28 cellular contexts compared by ENCODE assay signal in genomic region chr14:51622376-51622775, GRCh38.
"Had no signal": no experiment of that assay in that cellular context is flagged by ENCODE, and none has a peak within 500 bp of the region (broad histone marks: within the 10 kb centered on the region; RNA-seq: fewer than 3 reads in every experiment).

No MANE protein-coding gene starts in this region.

- H3K9me3 ChIP-seq: gastrocnemius medialis, heart right ventricle had no signal

- H3K4me1 Mint-ChIP-seq: activated CD4-positive, alpha-beta T cell treated with anti-CD3 and anti-CD28 coated beads, Interleukin-2, amount 10 ng/mL, durations not matched to agents 24 days and 14 days; activated T-helper 17 cell treated with anti-CD3 and anti-CD28 coated beads, Interleukin-2, amount 50 U/mL, for 72 hours had no signal

- DNase-seq: activated CD4-positive, alpha-beta memory T cell treated with anti-CD3 and anti-CD28 coated beads for 36 hours; activated CD4-positive, alpha-beta T cell treated with anti-CD3 and anti-CD28 coated beads for 36 hours; activated CD4-positive, alpha-beta T cell treated with anti-CD3 and anti-CD28 coated beads, Interleukin-2, amount 10 ng/mL, durations not matched to agents 24 days and 14 days; activated CD4-positive, CD25-positive, alpha-beta regulatory T cell; activated CD4-positive, CD25-positive, alpha-beta regulatory T cell treated with anti-CD3 and anti-CD28 coated beads, Interleukin-2, amount 50 U/mL, for 72 hours; activated CD8-positive, alpha-beta memory T cell treated with anti-CD3 and anti-CD28 coated beads, Interleukin-2, amount 50 U/mL, for 48 hours; activated effector memory CD4-positive, alpha-beta T cell treated with Interleukin-2 at 50 U/mL for 16 hours; activated gamma-delta T cell treated with Interleukin-2 at 50 U/mL for 16 hours; activated naive CD4-positive, alpha-beta T cell treated with anti-CD3 and anti-CD28 coated beads, Interleukin-2, amount 50 U/mL, for 16 hours; activated naive CD4-positive, alpha-beta T cell treated with Interleukin-2 at 50 U/mL for 16 hours; activated T-cell treated with anti-CD3 and anti-CD28 coated beads for 4 hours; activated T-cell treated with anti-CD3 and anti-CD28 coated beads, Interleukin-2, amount 50 U/mL, for 4 hours; amniotic stem cell; brain microvascular endothelial cell; caudate nucleus; cortex of kidney; dermis blood vessel endothelial cell; effector CD4-positive, alpha-beta T cell; effector memory CD8-positive, alpha-beta T cell; erythroblast; foreskin fibroblast; gastrocnemius medialis; glutamatergic neuron; heart right ventricle; T-helper 2 cell had no signal

- H3K27me3 ChIP-seq: brain microvascular endothelial cell, gastrocnemius medialis, heart right ventricle, hepatocyte had no signal

- H3K36me3 ChIP-seq: brain microvascular endothelial cell, gastrocnemius medialis, heart right ventricle had no signal

- H3K4me3 Mint-ChIP-seq: activated CD4-positive, alpha-beta memory T cell treated with anti-CD3 and anti-CD28 coated beads for 36 hours; activated CD4-positive, alpha-beta T cell treated with anti-CD3 and anti-CD28 coated beads for 36 hours; activated CD4-positive, alpha-beta T cell treated with anti-CD3 and anti-CD28 coated beads, Interleukin-2, amount 10 ng/mL, durations not matched to agents 24 days and 14 days; activated naive CD8-positive, alpha-beta T cell; activated T-cell treated with anti-CD3 and anti-CD28 coated beads, Interleukin-2, amount 50 U/mL, for 4 hours; activated T-helper 17 cell treated with anti-CD3 and anti-CD28 coated beads, Interleukin-2, amount 50 U/mL, for 72 hours; effector memory CD8-positive, alpha-beta T cell had no signal

- H3K27ac Mint-ChIP-seq: activated CD4-positive, alpha-beta memory T cell treated with anti-CD3 and anti-CD28 coated beads for 36 hours; activated CD4-positive, alpha-beta T cell treated with anti-CD3 and anti-CD28 coated beads for 36 hours; activated CD4-positive, alpha-beta T cell treated with anti-CD3 and anti-CD28 coated beads, Interleukin-2, amount 10 ng/mL, durations not matched to agents 24 days and 14 days; activated naive CD8-positive, alpha-beta T cell; activated T-helper 17 cell treated with anti-CD3 and anti-CD28 coated beads, Interleukin-2, amount 50 U/mL, for 72 hours; effector memory CD8-positive, alpha-beta T cell had no signal

- H3K9me3 Mint-ChIP-seq: activated CD4-positive, alpha-beta memory T cell treated with anti-CD3 and anti-CD28 coated beads for 36 hours; activated CD4-positive, alpha-beta T cell treated with anti-CD3 and anti-CD28 coated beads, Interleukin-2, amount 10 ng/mL, durations not matched to agents 24 days and 14 days; activated T-cell treated with anti-CD3 and anti-CD28 coated beads, Interleukin-2, amount 50 U/mL, for 4 hours; activated T-helper 17 cell treated with anti-CD3 and anti-CD28 coated beads, Interleukin-2, amount 50 U/mL, for 72 hours; effector memory CD8-positive, alpha-beta T cell had no signal

- H3K27ac ChIP-seq: brain microvascular endothelial cell, gastrocnemius medialis, heart right ventricle, hepatocyte had no signal

- H3K36me3 Mint-ChIP-seq: activated CD4-positive, alpha-beta memory T cell treated with anti-CD3 and anti-CD28 coated beads for 36 hours had no signal

- H3K4me2 ChIP-seq: hepatocyte had no signal

- H3K4me3 ChIP-seq: gastrocnemius medialis, heart right ventricle, hepatocyte had no signal

- H3K79me2 ChIP-seq: hepatocyte had no signal

- H3K4me1 ChIP-seq: gastrocnemius medialis had no signal

- ATAC-seq: activated CD4-positive, alpha-beta T cell treated with anti-CD3 and anti-CD28 coated beads for 36 hours; activated T-cell treated with anti-CD3 and anti-CD28 coated beads, Interleukin-2, amount 50 U/mL, for 4 hours; activated T-helper 17 cell treated with anti-CD3 and anti-CD28 coated beads, Interleukin-2, amount 50 U/mL, for 72 hours; effector memory CD8-positive, alpha-beta T cell; gastrocnemius medialis; heart right ventricle had no signal

- H2AFZ ChIP-seq: hepatocyte had no signal
